24 cellular contexts compared by ENCODE assay signal in the genomic region with DNA sequence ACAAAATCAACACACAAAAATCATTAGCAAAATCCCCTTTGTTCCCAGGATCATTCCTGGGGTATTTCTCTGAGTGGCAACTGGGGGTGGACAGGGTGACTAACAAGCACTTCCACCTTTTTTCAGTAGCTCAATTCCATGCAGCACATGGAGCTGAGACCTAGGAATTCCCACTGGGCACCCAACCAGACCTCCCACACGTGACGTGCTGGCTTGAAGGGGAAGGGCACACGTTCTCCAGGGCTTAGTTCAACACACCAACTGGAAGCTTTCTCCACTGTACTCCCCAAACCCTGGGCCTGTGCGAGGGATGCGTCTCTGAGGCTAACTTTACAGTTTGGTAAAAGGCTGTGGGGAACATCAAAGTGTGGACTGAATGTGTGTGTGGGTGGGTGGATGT. TPM values are rescaled to one million over a fixed set of nuclear protein-coding genes. Genes with fewer than 3 reads are reported as not detected.
"Had no signal": no experiment of that assay in that cellular context is flagged by ENCODE, and none has a peak within 500 bp of the region (broad histone marks: within the 10 kb centered on the region; RNA-seq: fewer than 3 reads in every experiment).

No MANE protein-coding gene starts in this region.

- ATAC-seq: activated CD8-positive, alpha-beta T cell treated with anti-CD3 and anti-CD28 coated beads for 36 hours; activated T-cell treated with anti-CD3 and anti-CD28 coated beads, Interleukin-2, amount 50 U/mL, for 4 hours; activated T-helper 17 cell treated with anti-CD3 and anti-CD28 coated beads, Interleukin-2, amount 50 U/mL, for 72 hours; body of pancreas; naive thymus-derived CD8-positive, alpha-beta T cell; psoas muscle; WTC11 had no signal

- DNase-seq: activated CD4-positive, alpha-beta T cell treated with anti-CD3 and anti-CD28 coated beads for 1 hour; activated CD4-positive, alpha-beta T cell treated with anti-CD3 and anti-CD28 coated beads, Interleukin-2, amount 10 ng/mL, durations not matched to agents 7 days and 5 days; activated CD8-positive, alpha-beta T cell treated with anti-CD3 and anti-CD28 coated beads for 36 hours; activated naive CD4-positive, alpha-beta T cell treated with Interleukin-2 at 50 U/mL for 16 hours; activated T-cell treated with anti-CD3 and anti-CD28 coated beads, Interleukin-2, amount 50 U/mL, for 4 hours; aorta; body of pancreas; dermis blood vessel endothelial cell; effector CD4-positive, alpha-beta T cell; foreskin melanocyte; heart right ventricle; left ventricle myocardium inferior; naive thymus-derived CD8-positive, alpha-beta T cell; nucleus accumbens; psoas muscle; stimulated activated CD4-positive, alpha-beta T cell treated with anti-CD3 and anti-CD28 coated beads, Interleukin-2, amount 100 ng/mL, for 48 hours; stimulated activated naive CD4-positive, alpha-beta T cell treated with Interleukin-2 at 50 U/mL for 16 hours; T-helper 9 cell had no signal

- H3K27ac ChIP-seq: body of pancreas, esophagus muscularis mucosa, heart right ventricle, left ventricle myocardium inferior, parathyroid adenoma, psoas muscle, right atrium auricular region, tibial nerve had no signal

- H3K4me3 ChIP-seq: body of pancreas, esophagus muscularis mucosa, heart right ventricle, left ventricle myocardium inferior, psoas muscle, right atrium auricular region, tibial nerve had no signal

- H3K27me3 ChIP-seq: body of pancreas, esophagus muscularis mucosa, right atrium auricular region, tibial nerve had no signal

- H3K36me3 ChIP-seq: esophagus muscularis mucosa, heart right ventricle, left ventricle myocardium inferior, right atrium auricular region, tibial nerve had no signal

- H3K4me1 ChIP-seq: body of pancreas, parathyroid adenoma, psoas muscle, right atrium auricular region had no signal

- H3K9me3 ChIP-seq: body of pancreas, esophagus muscularis mucosa, heart right ventricle, left ventricle myocardium inferior, psoas muscle, right atrium auricular region, tibial nerve had no signal

RNA-seq across cellular contexts. Expression of a gene that starts 9.7 kb away (rescaled TPM):
- total RNA-seq: activated CD4-positive, alpha-beta T cell treated with anti-CD3 and anti-CD28 coated beads, Interleukin-2, amount 10 ng/mL, durations not matched to agents 7 days and 5 days; activated CD8-positive, alpha-beta T cell treated with anti-CD3 and anti-CD28 coated beads for 36 hours; activated T-cell treated with anti-CD3 and anti-CD28 coated beads, Interleukin-2, amount 50 U/mL, for 4 hours; activated T-helper 17 cell treated with anti-CD3 and anti-CD28 coated beads, Interleukin-2, amount 50 U/mL, for 72 hours had no signal
